In the genomic region with DNA sequence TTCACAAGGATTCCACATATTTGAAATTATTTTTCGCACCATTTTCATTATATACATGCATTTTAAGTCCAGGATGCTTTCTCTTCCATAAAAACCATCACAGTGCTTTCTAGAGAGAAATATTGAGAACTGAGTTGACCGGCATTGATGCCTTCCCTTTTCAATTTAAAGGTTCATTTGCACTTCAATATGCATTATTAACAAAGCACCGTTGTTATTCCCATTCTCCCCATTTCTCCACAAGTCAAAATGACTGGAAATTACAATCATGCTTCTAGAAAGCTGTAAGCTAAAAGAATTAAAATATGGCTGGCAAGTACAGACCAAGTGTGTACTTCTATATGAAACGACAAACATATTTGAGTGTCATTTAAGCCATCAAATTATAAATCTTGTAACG, we compare ENCODE assay signal across 27 cellular contexts.
"Had no signal": no experiment of that assay in that cellular context is flagged by ENCODE, and none has a peak within 500 bp of the region (broad histone marks: within the 10 kb centered on the region; RNA-seq: fewer than 3 reads in every experiment).

No MANE protein-coding gene starts in this region.

- H3K9me3 Mint-ChIP-seq: natural killer cell; stimulated activated effector memory CD8-positive, alpha-beta T cell treated with anti-CD3 and anti-CD28 coated beads, Interleukin-12 subunit alpha, Interleukin-12 subunit beta, amount 100 ng/mL, for 72 hours had no signal

- H3K9me3 ChIP-seq: ovary, psoas muscle, right lobe of liver, sigmoid colon, thoracic aorta, thyroid gland, upper lobe of left lung, vagina had no signal

- H3K27ac Mint-ChIP-seq: natural killer cell; progenitor cell of endocrine pancreas; stimulated activated effector memory CD8-positive, alpha-beta T cell treated with anti-CD3 and anti-CD28 coated beads, Interleukin-12 subunit alpha, Interleukin-12 subunit beta, amount 100 ng/mL, for 72 hours; stimulated activated naive B cell treated with anti-CD40 and anti-IgM and Interleukin-4, amounts not matched to agents 10 μg/mL and 1 μg/mL and 100 μg/mL, for 72 hours; stimulated activated naive CD8-positive, alpha-beta T cell treated with anti-CD3 and anti-CD28 coated beads, Interleukin-15, Interleukin-2, amounts not matched to agents 100 ng/mL and 50 ng/mL, for 24 hours had no signal

- H3K9ac ChIP-seq: parathyroid adenoma had no signal

- H3K27me3 ChIP-seq: ovary, right lobe of liver, sigmoid colon, thyroid gland, tibial nerve, upper lobe of left lung, vagina had no signal

- DNase-seq: natural killer cell; occipital lobe; ovary; posterior cingulate gyrus; psoas muscle; right cardiac atrium; right lobe of liver; sigmoid colon; small intestine; stimulated activated CD4-positive, alpha-beta T cell treated with anti-CD3 and anti-CD28 coated beads, Interleukin-15, amount 100 ng/mL, for 24 hours; stimulated activated CD4-positive, alpha-beta T cell treated with anti-CD3 and anti-CD28 coated beads, Interleukin-2, amount 100 ng/mL, for 24 hours; stimulated activated CD4-positive, alpha-beta T cell treated with anti-CD3 and anti-CD28 coated beads, Interleukin-2, amount 100 ng/mL, for 48 hours; stimulated activated CD4-positive, alpha-beta T cell treated with anti-CD3 and anti-CD28 coated beads, Interleukin-4, amount 100 ng/mL, for 24 hours; stimulated activated naive B cell treated with anti-CD40 and anti-IgM and Interleukin-4, amounts not matched to agents 10 μg/mL and 1 μg/mL and 100 μg/mL, for 72 hours; stimulated activated naive CD4-positive, alpha-beta T cell treated with Interleukin-2 at 50 U/mL for 16 hours; stomach; thyroid gland; trophoblast cell; upper lobe of left lung had no signal

- H3K36me3 Mint-ChIP-seq: natural killer cell; stimulated activated naive B cell treated with anti-CD40 and anti-IgM and Interleukin-4, amounts not matched to agents 10 μg/mL and 1 μg/mL and 100 μg/mL, for 72 hours had no signal

- H3K27ac ChIP-seq: ovary, parathyroid adenoma, psoas muscle, right lobe of liver, sigmoid colon, stomach, thoracic aorta, thyroid gland, tibial nerve, upper lobe of left lung, vagina had no signal

- H3K4me3 ChIP-seq: ovary, psoas muscle, right lobe of liver, sigmoid colon, stomach, thoracic aorta, thyroid gland, tibial nerve, upper lobe of left lung, vagina had no signal

- H3K36me3 ChIP-seq: ovary, right lobe of liver, sigmoid colon, stomach, thoracic aorta, thyroid gland, tibial nerve, upper lobe of left lung, vagina had no signal

- ATAC-seq: natural killer cell; psoas muscle; right cardiac atrium; right lobe of liver; stimulated activated effector memory CD8-positive, alpha-beta T cell treated with anti-CD3 and anti-CD28 coated beads, Interleukin-12 subunit alpha, Interleukin-12 subunit beta, amount 100 ng/mL, for 72 hours; stimulated activated naive B cell treated with anti-CD40 and anti-IgM and Interleukin-4, amounts not matched to agents 10 μg/mL and 1 μg/mL and 100 μg/mL, for 72 hours had no signal

- H2AFZ ChIP-seq: parathyroid adenoma had no signal

- H3K79me2 ChIP-seq: parathyroid adenoma had no signal

- H3K4me1 Mint-ChIP-seq: natural killer cell; stimulated activated effector memory CD8-positive, alpha-beta T cell treated with anti-CD3 and anti-CD28 coated beads, Interleukin-12 subunit alpha, Interleukin-12 subunit beta, amount 100 ng/mL, for 72 hours; stimulated activated naive B cell treated with anti-CD40 and anti-IgM and Interleukin-4, amounts not matched to agents 10 μg/mL and 1 μg/mL and 100 μg/mL, for 72 hours had no signal

- H3K4me3 Mint-ChIP-seq: natural killer cell; nephron; stimulated activated effector memory CD8-positive, alpha-beta T cell treated with anti-CD3 and anti-CD28 coated beads, Interleukin-12 subunit alpha, Interleukin-12 subunit beta, amount 100 ng/mL, for 72 hours; stimulated activated naive B cell treated with anti-CD40 and anti-IgM and Interleukin-4, amounts not matched to agents 10 μg/mL and 1 μg/mL and 100 μg/mL, for 72 hours; stimulated activated naive CD8-positive, alpha-beta T cell treated with anti-CD3 and anti-CD28 coated beads, Interleukin-15, Interleukin-2, amounts not matched to agents 100 ng/mL and 50 ng/mL, for 24 hours had no signal

- H3K4me1 ChIP-seq: parathyroid adenoma, psoas muscle, right lobe of liver, sigmoid colon, stomach, thyroid gland, upper lobe of left lung had no signal
